In the genomic region with DNA sequence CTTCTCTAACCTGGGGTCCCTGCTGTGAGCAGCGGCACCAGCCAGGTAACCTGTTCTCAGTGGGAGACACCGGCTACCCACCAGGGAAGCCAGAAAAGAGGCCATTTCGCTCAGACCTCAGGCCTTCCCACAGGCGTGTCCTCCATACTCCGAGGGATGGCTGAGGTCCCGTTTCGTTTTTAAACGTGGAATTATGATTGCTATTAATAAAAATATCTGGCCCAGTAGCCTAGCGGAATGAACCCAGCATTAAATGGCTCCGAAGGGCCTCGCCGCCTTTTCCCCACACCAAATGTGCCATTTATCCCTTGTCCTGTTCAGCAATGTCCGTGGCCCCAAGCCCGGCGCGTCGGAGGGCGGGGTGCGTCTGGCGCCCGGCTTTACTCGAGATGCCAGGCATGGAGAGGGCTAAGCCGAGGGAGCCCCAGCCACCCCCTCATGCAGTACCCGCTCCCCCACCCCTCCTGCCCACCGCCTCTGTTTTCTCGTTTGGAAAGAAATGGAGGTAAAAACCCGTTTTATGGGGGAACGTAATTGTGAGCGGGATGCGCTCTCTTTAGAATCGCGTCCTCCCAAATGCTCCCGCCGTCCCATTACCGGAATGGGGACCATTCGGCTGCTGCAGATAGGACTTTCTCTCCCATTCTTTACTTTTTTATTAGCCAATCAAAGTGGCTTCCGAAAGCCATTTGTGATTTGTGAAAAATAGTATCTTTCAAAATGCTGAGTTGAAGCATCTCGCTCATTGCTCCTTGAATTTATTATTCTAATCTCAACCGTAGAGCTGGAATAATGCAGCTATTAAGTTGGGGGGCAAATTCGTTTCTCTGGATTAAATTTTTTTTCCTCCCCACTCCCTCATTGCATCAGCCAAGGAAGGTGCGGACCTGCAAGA, we compare ENCODE assay signal across 1 cellular context.
TF ChIP-seq lines count a peak whose summit lies in the region.

No MANE protein-coding gene starts in this region.

TF ChIP-seq in HEK293, 187 proteins besides CTCF, POLR2A, EP300 and RAD21 (continued from another document):
- TF ChIP-seq, protein P1, sequence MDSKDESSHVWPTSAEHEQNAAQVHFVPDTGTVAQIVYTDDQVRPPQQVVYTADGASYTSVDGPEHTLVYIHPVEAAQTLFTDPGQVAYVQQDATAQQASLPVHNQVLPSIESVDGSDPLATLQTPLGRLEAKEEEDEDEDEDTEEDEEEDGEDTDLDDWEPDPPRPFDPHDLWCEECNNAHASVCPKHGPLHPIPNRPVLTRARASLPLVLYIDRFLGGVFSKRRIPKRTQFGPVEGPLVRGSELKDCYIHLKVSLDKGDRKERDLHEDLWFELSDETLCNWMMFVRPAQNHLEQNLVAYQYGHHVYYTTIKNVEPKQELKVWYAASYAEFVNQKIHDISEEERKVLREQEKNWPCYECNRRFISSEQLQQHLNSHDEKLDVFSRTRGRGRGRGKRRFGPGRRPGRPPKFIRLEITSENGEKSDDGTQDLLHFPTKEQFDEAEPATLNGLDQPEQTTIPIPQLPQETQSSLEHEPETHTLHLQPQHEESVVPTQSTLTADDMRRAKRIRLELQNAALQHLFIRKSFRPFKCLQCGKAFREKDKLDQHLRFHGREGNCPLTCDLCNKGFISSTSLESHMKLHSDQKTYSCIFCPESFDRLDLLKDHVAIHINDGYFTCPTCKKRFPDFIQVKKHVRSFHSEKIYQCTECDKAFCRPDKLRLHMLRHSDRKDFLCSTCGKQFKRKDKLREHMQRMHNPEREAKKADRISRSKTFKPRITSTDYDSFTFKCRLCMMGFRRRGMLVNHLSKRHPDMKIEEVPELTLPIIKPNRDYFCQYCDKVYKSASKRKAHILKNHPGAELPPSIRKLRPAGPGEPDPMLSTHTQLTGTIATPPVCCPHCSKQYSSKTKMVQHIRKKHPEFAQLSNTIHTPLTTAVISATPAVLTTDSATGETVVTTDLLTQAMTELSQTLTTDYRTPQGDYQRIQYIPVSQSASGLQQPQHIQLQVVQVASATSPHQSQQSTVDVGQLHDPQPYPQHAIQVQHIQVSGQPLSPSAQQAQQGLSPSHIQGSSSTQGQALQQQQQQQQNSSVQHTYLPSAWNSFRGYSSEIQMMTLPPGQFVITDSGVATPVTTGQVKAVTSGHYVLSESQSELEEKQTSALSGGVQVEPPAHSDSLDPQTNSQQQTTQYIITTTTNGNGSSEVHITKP (tag by site-specific recombination; IDR thresholded peaks at IDR 0.05): no peak
- TF ChIP-seq ZNF560 (tag by site-specific recombination; IDR thresholded peaks at IDR 0.05; ENCODE audit: borderline replicate concordance) (no peak), ZNF335 (tag by site-specific recombination; conservative IDR thresholded peaks at IDR 0.05) (no peak), SALL2 (tag by site-specific recombination; IDR thresholded peaks at IDR 0.05; ENCODE audit: borderline replicate concordance) (no peak), ZNF23 (tag by site-specific recombination; IDR thresholded peaks at IDR 0.05; ENCODE audit: borderline replicate concordance) (no peak), ZNF184 (tag by site-specific recombination; IDR thresholded peaks at IDR 0.05) (no peak)
- TF ChIP-seq, protein P2, sequence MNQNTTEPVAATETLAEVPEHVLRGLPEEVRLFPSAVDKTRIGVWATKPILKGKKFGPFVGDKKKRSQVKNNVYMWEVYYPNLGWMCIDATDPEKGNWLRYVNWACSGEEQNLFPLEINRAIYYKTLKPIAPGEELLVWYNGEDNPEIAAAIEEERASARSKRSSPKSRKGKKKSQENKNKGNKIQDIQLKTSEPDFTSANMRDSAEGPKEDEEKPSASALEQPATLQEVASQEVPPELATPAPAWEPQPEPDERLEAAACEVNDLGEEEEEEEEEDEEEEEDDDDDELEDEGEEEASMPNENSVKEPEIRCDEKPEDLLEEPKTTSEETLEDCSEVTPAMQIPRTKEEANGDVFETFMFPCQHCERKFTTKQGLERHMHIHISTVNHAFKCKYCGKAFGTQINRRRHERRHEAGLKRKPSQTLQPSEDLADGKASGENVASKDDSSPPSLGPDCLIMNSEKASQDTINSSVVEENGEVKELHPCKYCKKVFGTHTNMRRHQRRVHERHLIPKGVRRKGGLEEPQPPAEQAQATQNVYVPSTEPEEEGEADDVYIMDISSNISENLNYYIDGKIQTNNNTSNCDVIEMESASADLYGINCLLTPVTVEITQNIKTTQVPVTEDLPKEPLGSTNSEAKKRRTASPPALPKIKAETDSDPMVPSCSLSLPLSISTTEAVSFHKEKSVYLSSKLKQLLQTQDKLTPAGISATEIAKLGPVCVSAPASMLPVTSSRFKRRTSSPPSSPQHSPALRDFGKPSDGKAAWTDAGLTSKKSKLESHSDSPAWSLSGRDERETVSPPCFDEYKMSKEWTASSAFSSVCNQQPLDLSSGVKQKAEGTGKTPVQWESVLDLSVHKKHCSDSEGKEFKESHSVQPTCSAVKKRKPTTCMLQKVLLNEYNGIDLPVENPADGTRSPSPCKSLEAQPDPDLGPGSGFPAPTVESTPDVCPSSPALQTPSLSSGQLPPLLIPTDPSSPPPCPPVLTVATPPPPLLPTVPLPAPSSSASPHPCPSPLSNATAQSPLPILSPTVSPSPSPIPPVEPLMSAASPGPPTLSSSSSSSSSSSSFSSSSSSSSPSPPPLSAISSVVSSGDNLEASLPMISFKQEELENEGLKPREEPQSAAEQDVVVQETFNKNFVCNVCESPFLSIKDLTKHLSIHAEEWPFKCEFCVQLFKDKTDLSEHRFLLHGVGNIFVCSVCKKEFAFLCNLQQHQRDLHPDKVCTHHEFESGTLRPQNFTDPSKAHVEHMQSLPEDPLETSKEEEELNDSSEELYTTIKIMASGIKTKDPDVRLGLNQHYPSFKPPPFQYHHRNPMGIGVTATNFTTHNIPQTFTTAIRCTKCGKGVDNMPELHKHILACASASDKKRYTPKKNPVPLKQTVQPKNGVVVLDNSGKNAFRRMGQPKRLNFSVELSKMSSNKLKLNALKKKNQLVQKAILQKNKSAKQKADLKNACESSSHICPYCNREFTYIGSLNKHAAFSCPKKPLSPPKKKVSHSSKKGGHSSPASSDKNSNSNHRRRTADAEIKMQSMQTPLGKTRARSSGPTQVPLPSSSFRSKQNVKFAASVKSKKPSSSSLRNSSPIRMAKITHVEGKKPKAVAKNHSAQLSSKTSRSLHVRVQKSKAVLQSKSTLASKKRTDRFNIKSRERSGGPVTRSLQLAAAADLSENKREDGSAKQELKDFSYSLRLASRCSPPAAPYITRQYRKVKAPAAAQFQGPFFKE (tag by site-specific recombination; IDR thresholded peaks at IDR 0.05; ENCODE audit: borderline replicate concordance): no peak
